In genomic region chr1:211975152-211975941, GRCh38 we compare ENCODE assay signal across 18 cellular contexts.
DNase-seq lines count a peak whose midpoint lies in the region; ATAC-seq, FAIRE-seq and TF ChIP-seq lines count a peak whose summit lies in the region.
"Had no signal": no experiment of that assay in that cellular context is flagged by ENCODE, and none has a peak within 500 bp of the region (broad histone marks: within the 10 kb centered on the region; RNA-seq: fewer than 3 reads in every experiment).

No MANE protein-coding gene starts in this region.

- no peak for TF ChIP-seq RAD21 in A549 (conservative IDR thresholded peaks at IDR 0.05 in 1 of 2, IDR thresholded peaks at IDR 0.05 in 1 of 2)

- no peaks in the 10 kb centered on the region for H3K4me1 ChIP-seq in A549
- H3K4me1 ChIP-seq in esophagus muscularis mucosa = peaks cover 6 to 25% (median 21%) of the 10 kb centered on the region in 4 donors

- CTCF ChIA-PET in A549 (lab: Yijun Ruan, JAX) = interaction anchor here (0.9 kb wide), 1 partner anchor 59 kb away, joined by 3 read pairs; no protein-coding TSS in a partner anchor

- no peak for TF ChIP-seq EP300 in A549 (IDR thresholded peaks at IDR 0.05)
- TF ChIP-seq EP300 in esophagus muscularis mucosa (IDR thresholded peaks at IDR 0.05) = no peak

- TF ChIP-seq POLR2A in A549 (IDR thresholded peaks at IDR 0.05; ENCODE audit: low read length) (no peak), esophagus muscularis mucosa (IDR thresholded peaks at IDR 0.05; ENCODE audit: low read depth) (no peak)

- no peak overlapping the region for H3K4me3 ChIP-seq in A549
- H3K4me3 ChIP-seq in esophagus muscularis mucosa = peak overlapping the region in 3 of 4 donors; percentile 4 to 19 (median 13)
- H3K4me3 ChIP-seq: esophagus squamous epithelium, smooth muscle cell had no signal

- no peak for TF ChIP-seq CTCF in A549 (IDR thresholded peaks at IDR 0.05)
- no peak for TF ChIP-seq CTCF in esophagus muscularis mucosa (IDR thresholded peaks at IDR 0.05)
- no peak for TF ChIP-seq CTCF in nephron (IDR thresholded peaks at IDR 0.05; ENCODE audit: unreplicated experiment in 3 of 3)

- POLR2A ChIA-PET in A549 (lab: Yijun Ruan, JAX) = no interaction called here

- H3K4me1 Mint-ChIP-seq in nephron = no peaks in the 10 kb centered on the region
- H3K4me1 Mint-ChIP-seq: memory B cell had no signal

- H3K27ac ChIP-seq in A549 = no peak overlapping the region
- peak overlapping the region; percentile 47 to 72 (median 63) for H3K27ac ChIP-seq in esophagus muscularis mucosa (replicated peaks in 1 of 4)

- no peak for ATAC-seq in A549
- no peak for ATAC-seq in HG03432 (IDR thresholded peaks at IDR 0.05; ENCODE audit: unreplicated experiment)
- ATAC-seq: activated T-cell treated with anti-CD3 and anti-CD28 coated beads, Interleukin-2, amount 50 U/mL, for 4 hours had no signal

- DNase-seq in A549 (ENCODE audit: low read depth in 1 of 2, low spot score in 1 of 2) = no peak
- peak; percentile 8 for DNase-seq in GM04503 (ENCODE audit: low read depth)
- no peak for DNase-seq in esophagus muscularis mucosa (ENCODE audit: extremely low spot score)
- DNase-seq in DMS114 treated with DMSO at 0.1 percent for 48 hours (lab: John Stamatoyannopoulos, UW; ENCODE audit: unreplicated experiment) = no peak
- DNase-seq in RKO (ENCODE audit: low spot score) = no peak
- no peak for DNase-seq in activated naive CD4-positive, alpha-beta T cell treated with Interleukin-2 at 50 U/mL for 16 hours
- DNase-seq: activated CD4-positive, alpha-beta T cell treated with anti-CD3 and anti-CD28 coated beads for 48 hours; activated T-cell treated with anti-CD3 and anti-CD28 coated beads, Interleukin-2, amount 50 U/mL, for 4 hours; anterior cingulate cortex; DMS53; esophagus squamous epithelium; stimulated activated naive CD4-positive, alpha-beta T cell treated with Interleukin-2 at 50 U/mL for 16 hours; T-helper 9 cell had no signal

- intact Hi-C loops in esophagus muscularis mucosa (cut with DNase I) = no loop called here

- H3K4me2 ChIP-seq in A549 = no peak overlapping the region
- H3K4me2 ChIP-seq: smooth muscle cell had no signal

- no peaks in the 10 kb centered on the region for H3K27me3 ChIP-seq in esophagus muscularis mucosa
- H3K27me3 ChIP-seq: esophagus squamous epithelium had no signal

- H3K27me3 Mint-ChIP-seq in nephron (ENCODE audit: low read depth) = no peaks in the 10 kb centered on the region
- H3K27me3 Mint-ChIP-seq: dendritic cell treated with granulocyte-macrophage colony-stimulating factor and Interleukin-4, amounts not matched to agents 40 ng/mL and 50 ng/mL, for 4 days; memory B cell had no signal

- no peak overlapping the region for H3K4me3 Mint-ChIP-seq in nephron
- H3K4me3 Mint-ChIP-seq: activated T-cell treated with anti-CD3 and anti-CD28 coated beads, Interleukin-2, amount 50 U/mL, for 4 hours; dendritic cell treated with granulocyte-macrophage colony-stimulating factor and Interleukin-4, amounts not matched to agents 40 ng/mL and 50 ng/mL, for 4 days; memory B cell had no signal

- peaks cover 0 to 24% (median 11%) of the 10 kb centered on the region in 4 donors for H3K36me3 ChIP-seq in esophagus muscularis mucosa

- 84% methylated on average over 3 of the region's 3 CpGs for WGBS in A549 (ENCODE audit: missing lambda C conversion rate)
- 21% methylated on average over 3 of the region's 3 CpGs for WGBS in esophagus muscularis mucosa

- H3K9me3 Mint-ChIP-seq in nephron = no peaks in the 10 kb centered on the region
- H3K9me3 Mint-ChIP-seq: activated T-cell treated with anti-CD3 and anti-CD28 coated beads, Interleukin-2, amount 50 U/mL, for 4 hours; dendritic cell treated with granulocyte-macrophage colony-stimulating factor and Interleukin-4, amounts not matched to agents 40 ng/mL and 50 ng/mL, for 4 days; memory B cell had no signal

- H3K27ac Mint-ChIP-seq in nephron = peak overlapping the region in 2 of 3 experiments; percentile 35 to 38
- H3K27ac Mint-ChIP-seq: dendritic cell treated with granulocyte-macrophage colony-stimulating factor and Interleukin-4, amounts not matched to agents 40 ng/mL and 50 ng/mL, for 4 days had no signal

- H3K9me3 ChIP-seq in A549 = no peaks in the 10 kb centered on the region
- H3K9me3 ChIP-seq in esophagus muscularis mucosa = no peaks in the 10 kb centered on the region
- H3K9me3 ChIP-seq: esophagus squamous epithelium had no signal

- no peak for FAIRE-seq in A549 (lab: Jason Lieb, UNC)

- H3K36me3 Mint-ChIP-seq in nephron (ENCODE audit: low read depth) = peaks cover 56% of the 10 kb centered on the region

TF ChIP-seq in A549, 52 proteins besides CTCF, POLR2A, EP300 and RAD21:
- TF ChIP-seq JUN (IDR thresholded peaks at IDR 0.05) (no peak), KDM1A (IDR thresholded peaks at IDR 0.05; ENCODE audit: low read depth) (no peak), HOXA7 (CRISPR knock-in tag; IDR thresholded peaks at IDR 0.05) (no peak), FOSL2 (IDR thresholded peaks at IDR 0.05) (no peak), FOSL2 (CRISPR knock-in tag; IDR thresholded peaks at IDR 0.05) (no peak), CEBPB (IDR thresholded peaks at IDR 0.05) (no peak), NR3C1 (IDR thresholded peaks at IDR 0.05) (no peak), HDAC2 (IDR thresholded peaks at IDR 0.05) (no peak), MAFK (IDR thresholded peaks at IDR 0.05; ENCODE audit: partially characterized antibody) (peak; percentile 72)

Comparison
In these comparisons a context has a peak if more than half of its experiments do, and no peak if none do; other contexts are left out.
1. H3K27ac ChIP-seq: peak in esophagus muscularis mucosa (4 of 4); none in A549 (0 of 2).